Comparison of ENCODE assay signal across 8 cellular contexts in the genomic region with DNA sequence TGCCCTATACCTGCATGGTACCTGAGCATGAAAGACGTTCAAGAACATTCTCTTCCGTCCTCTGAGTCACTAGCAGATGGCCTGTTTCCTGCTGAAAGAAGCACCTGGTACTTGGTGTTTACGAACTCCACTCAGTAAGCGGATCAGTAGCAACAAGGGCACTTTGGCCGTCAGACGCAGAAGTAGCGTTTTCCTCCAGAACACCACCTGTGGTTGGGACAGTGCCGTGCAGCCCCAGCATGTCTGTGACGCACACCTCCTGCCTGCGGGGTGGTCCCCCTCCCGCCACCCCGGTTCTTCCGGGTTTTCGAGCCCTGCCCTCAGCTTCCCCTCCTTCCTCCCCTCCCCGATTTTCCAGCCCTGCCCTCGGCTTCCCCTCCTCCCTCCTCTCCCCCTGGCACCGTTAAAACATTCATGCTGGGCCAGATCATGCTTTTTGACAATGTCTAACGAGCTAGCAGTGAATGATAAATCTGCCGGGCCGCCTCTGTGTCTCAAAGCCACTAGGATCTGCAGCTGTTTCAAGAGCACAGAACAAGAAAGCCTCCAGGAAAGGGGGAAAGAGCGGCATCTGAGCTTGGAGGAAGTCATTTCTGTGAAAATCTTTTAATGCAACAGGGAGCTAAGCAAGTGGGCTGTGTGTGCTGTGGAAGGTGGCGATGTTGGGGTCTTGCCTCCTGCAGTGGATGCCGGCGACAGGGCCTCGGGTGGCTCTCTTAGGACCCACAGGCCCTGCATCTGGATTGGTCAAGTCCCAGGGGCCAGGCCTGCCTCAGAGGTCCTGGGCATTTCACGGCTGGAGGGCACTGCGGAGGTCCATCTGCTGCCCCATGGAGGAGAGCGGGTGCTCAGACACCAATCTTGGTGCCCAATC.
DNase-seq lines count a peak whose midpoint lies in the region; ATAC-seq and TF ChIP-seq lines count a peak whose summit lies in the region.

No MANE protein-coding gene starts in this region.

- no peaks in the 10 kb centered on the region for H3K4me1 Mint-ChIP-seq in endothelial cell (ENCODE audit: unreplicated experiment)

- 0 out of 2 replicates have a peak overlapping the region, but pooled peaks have one; percentile 35 for H2AFZ ChIP-seq in OCI-LY1 (ENCODE audit: low read length)

- H3K36me3 ChIP-seq in OCI-LY1 (ENCODE audit: insufficient read depth, low read length), result no peaks in the 10 kb centered on the region
- H3K36me3 ChIP-seq in rectal smooth muscle tissue (ENCODE audit: control insufficient read depth, insufficient read depth, low read length), result no peaks in the 10 kb centered on the region

- no peaks in the 10 kb centered on the region for H3K36me3 Mint-ChIP-seq in endothelial cell (ENCODE audit: low read depth, unreplicated experiment)

- H3K4me2 ChIP-seq in OCI-LY1 (ENCODE audit: low read length), result peak overlapping the region; percentile 54; the same call in 1 of the 2 replicates

- no peaks in the 10 kb centered on the region for H3F3A ChIP-seq in OCI-LY1 (ENCODE audit: insufficient read depth, low read length)

- DNase-seq in central memory CD4-positive, alpha-beta T cell, result peak; percentile 60
- no peak for DNase-seq in endothelial cell (ENCODE audit: low spot score)

- no peaks in the 10 kb centered on the region for H3K9me3 ChIP-seq in OCI-LY1 (ENCODE audit: low read length)

- H3K27ac Mint-ChIP-seq in endothelial cell (ENCODE audit: unreplicated experiment), result no peak overlapping the region

- H3K4me3 Mint-ChIP-seq in endothelial cell (ENCODE audit: unreplicated experiment), result no peak overlapping the region

- H3K9ac ChIP-seq in OCI-LY1 (ENCODE audit: low read length) (no peak overlapping the region; the same call in 1 of the 2 replicates), rectal smooth muscle tissue (ENCODE audit: low read length) (no peak overlapping the region)

- no peaks in the 10 kb centered on the region for H3K79me2 ChIP-seq in OCI-LY1 (ENCODE audit: insufficient read depth, low read length)

- H4K20me1 ChIP-seq in OCI-LY1 (ENCODE audit: insufficient read depth, low read length), result no peaks in the 10 kb centered on the region

- peak overlapping the region; percentile 30 for H3K4me3 ChIP-seq in OCI-LY1 (ENCODE audit: low read depth, low read length, poor library complexity, severe bottlenecking)
- H3K4me3 ChIP-seq in rectal smooth muscle tissue (ENCODE audit: low read length), result peak overlapping the region; percentile 40

- no peak overlapping the region for H3K27ac ChIP-seq in OCI-LY1 (ENCODE audit: low read depth, low read length, poor library complexity, severe bottlenecking)
- H3K27ac ChIP-seq in rectal smooth muscle tissue (ENCODE audit: low read depth, low read length), result no peak overlapping the region

- H3K27me3 ChIP-seq in OCI-LY1 (ENCODE audit: insufficient read depth, low read length) (no peaks in the 10 kb centered on the region; the same call in 1 of the 2 replicates), rectal smooth muscle tissue (ENCODE audit: control insufficient read depth, insufficient read depth, low read length) (no peaks in the 10 kb centered on the region)

- H3K4me1 ChIP-seq in OCI-LY1 (ENCODE audit: insufficient read depth, low read length, severe bottlenecking) (peaks cover 6% of the 10 kb centered on the region), rectal smooth muscle tissue (ENCODE audit: control insufficient read depth, insufficient read depth, low read length) (no peaks in the 10 kb centered on the region)

- TF ChIP-seq CTCF in OCI-LY1 (IDR thresholded peaks at IDR 0.05; ENCODE audit: low read length) (no peak), endothelial cell (IDR thresholded peaks at IDR 0.05; ENCODE audit: unreplicated experiment) (no peak)

- peak; percentile 59 for ATAC-seq in GM18907 (IDR thresholded peaks at IDR 0.05; ENCODE audit: unreplicated experiment)
- ATAC-seq in HG03139 (IDR thresholded peaks at IDR 0.05; ENCODE audit: unreplicated experiment), result peak; percentile 67
- no peak for ATAC-seq in HG03159 (IDR thresholded peaks at IDR 0.05; ENCODE audit: unreplicated experiment)
- ATAC-seq in GM21381 (IDR thresholded peaks at IDR 0.05; ENCODE audit: unreplicated experiment), result no peak

- H3K9me2 ChIP-seq in OCI-LY1 (ENCODE audit: low read depth, low read length), result no peaks in the 10 kb centered on the region

- H3K27me3 Mint-ChIP-seq in endothelial cell (ENCODE audit: unreplicated experiment), result no peaks in the 10 kb centered on the region

- no peaks in the 10 kb centered on the region for H3K9me3 Mint-ChIP-seq in endothelial cell (ENCODE audit: unreplicated experiment)

Comparison
In these comparisons a context has a peak if more than half of its experiments do, and no peak if none do; other contexts are left out.
1. ATAC-seq: peak in GM18907 (single experiment) and HG03139 (single experiment); none in HG03159 (single experiment) and GM21381 (single experiment).